8 cellular contexts compared by ENCODE assay signal in the genomic region with DNA sequence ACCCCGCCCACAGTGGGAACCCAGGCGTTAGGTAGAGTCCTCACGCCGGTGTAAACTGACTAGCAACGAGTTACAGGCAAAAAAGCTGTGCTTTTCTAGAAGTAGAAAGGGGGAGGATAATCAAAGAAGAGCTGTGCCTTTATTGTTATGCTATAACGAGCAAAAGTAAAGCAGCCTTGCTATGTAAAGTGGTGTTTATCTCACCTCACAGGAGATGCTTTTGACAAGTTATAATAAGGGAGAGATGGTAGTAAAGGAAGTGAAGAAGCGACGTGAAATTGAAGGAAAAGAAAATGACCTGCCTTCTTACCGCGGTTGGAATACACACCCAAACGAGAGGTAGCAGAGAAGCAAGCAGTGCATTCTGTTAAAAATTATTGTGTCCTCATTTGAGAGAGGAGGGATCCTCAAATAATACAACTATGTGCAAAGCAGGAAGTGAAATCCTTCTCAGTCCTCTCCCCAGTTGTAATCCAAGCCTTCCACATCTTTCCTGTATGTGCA. TPM values are rescaled to one million over a fixed set of nuclear protein-coding genes. Genes with fewer than 3 reads are reported as not detected.
A peak's percentile ranks its signal among the peaks of the same experiment; 100 is the strongest.
DNase-seq lines count a peak whose midpoint lies in the region; ATAC-seq, FAIRE-seq and TF ChIP-seq lines count a peak whose summit lies in the region.

No MANE protein-coding gene starts in this region.

- peaks cover 0 to 30% (median 0%) of the 10 kb centered on the region in 11 experiments; a peak in 4 of 22 replicates for H4K20me1 ChIP-seq in BLaER1 treated with 17β-estradiol and CSF1 and Interleukin-3, amounts not matched to agents 10 nM and 100 nM
- H4K20me1 ChIP-seq in OCI-LY7 (ENCODE audit: insufficient read depth, low read length) (peaks cover 6% of the 10 kb centered on the region), H1 (replicated peaks in 1 of 2; ENCODE audit: control insufficient read depth in 1 of 2, insufficient read depth in 2 of 2, low read length in 2 of 2) (no peaks in the 10 kb centered on the region)

- H3K27me3 ChIP-seq in BLaER1 treated with 17β-estradiol and CSF1 and Interleukin-3, amounts not matched to agents 10 nM and 100 nM = no peaks in the 10 kb centered on the region
- H3K27me3 ChIP-seq in H1 (replicated peaks in 1 of 4; ENCODE audit: control insufficient read depth in 3 of 4, extremely low read depth in 1 of 4, insufficient read depth in 3 of 4, low read length in 3 of 4) = no peaks in the 10 kb centered on the region
- H3K27me3 ChIP-seq in neutrophil = no peaks in the 10 kb centered on the region

- peaks cover 0 to 9% (median 0%) of the 10 kb centered on the region in 11 experiments; a peak in 4 of 22 replicates for H3K9me3 ChIP-seq in BLaER1 treated with 17β-estradiol and CSF1 and Interleukin-3, amounts not matched to agents 10 nM and 100 nM (replicated peaks in 1 of 11)
- no peaks in the 10 kb centered on the region for H3K9me3 ChIP-seq in OCI-LY7 (ENCODE audit: low read length)
- H3K9me3 ChIP-seq in H1 (ENCODE audit: insufficient read depth in 2 of 2, low read depth in 1 of 2, low read length in 1 of 2) = no peaks in the 10 kb centered on the region
- no peaks in the 10 kb centered on the region for H3K9me3 ChIP-seq in neutrophil

- no peak overlapping the region for H4K5ac ChIP-seq in H1 (ENCODE audit: insufficient read length, low read depth, low read length)

- POLR2A ChIA-PET in OCI-LY7 (lab: Charles Lee) = interaction anchor here (0.6 to 1.5 kb wide), 8 partner anchors 18 to 147 kb away, joined by 3 to 6 read pairs (median 3); no protein-coding TSS in a partner anchor
- POLR2A ChIA-PET in H1 (lab: Charles Lee; ENCODE audit: partially characterized antibody) = interaction anchor here (0.6 to 1.7 kb wide), 6 partner anchors 8 to 1051 kb away, joined by 3 to 11 read pairs (median 3); no protein-coding TSS in a partner anchor

- peak overlapping the region; percentile 67 to 91 (median 84) for H3K4me3 ChIP-seq in BLaER1 treated with 17β-estradiol and CSF1 and Interleukin-3, amounts not matched to agents 10 nM and 100 nM
- H3K4me3 ChIP-seq in OCI-LY7 (ENCODE audit: low read depth, low read length, poor library complexity, severe bottlenecking) = peak overlapping the region; percentile 85
- H3K4me3 ChIP-seq in H1 (ENCODE audit: extremely low read depth in 1 of 4, insufficient read depth in 2 of 4, low read depth in 3 of 4, low read length in 4 of 4) = peak overlapping the region; percentile 89 to 97 (median 94)
- peak overlapping the region; percentile 75 to 90 for H3K4me3 ChIP-seq in neutrophil (ENCODE audit: low read depth in 1 of 2, low read length in 1 of 2)

- peaks cover 18 to 53% (median 42%) of the 10 kb centered on the region in 10 experiments for H3K4me1 ChIP-seq in BLaER1 treated with 17β-estradiol and CSF1 and Interleukin-3, amounts not matched to agents 10 nM and 100 nM
- H3K4me1 ChIP-seq in OCI-LY7 (ENCODE audit: insufficient read depth, low read length, poor library complexity, severe bottlenecking) (peaks cover 35% of the 10 kb centered on the region), H1 (replicated peaks in 1 of 4; ENCODE audit: control insufficient read depth in 3 of 4, insufficient read depth in 4 of 4, low read length in 3 of 4) (no peaks in the 10 kb centered on the region; a peak in 1 of 7 replicates), neutrophil (ENCODE audit: control insufficient read depth in 1 of 2, insufficient read depth in 1 of 2, low read depth in 1 of 2, low read length in 1 of 2) (peaks cover 62 to 67% of the 10 kb centered on the region in 2 experiments)

- no peak overlapping the region for H3K56ac ChIP-seq in H1 (replicated peaks; ENCODE audit: insufficient read length, low read depth, low read length)

- H2BK5ac ChIP-seq in H1 (ENCODE audit: low read depth, low read length) = peak overlapping the region; percentile 92; the same call in 1 of the 2 replicates

- intact Hi-C loops in OCI-LY7 (cut with micrococcal nuclease; ENCODE audit: unreplicated experiment) = loop anchor here (2.0 to 10.0 kb wide), 4 partner anchors 22 to 456 kb away; no protein-coding TSS in a partner anchor

- DNase-seq in OCI-LY7 (ENCODE audit: low spot score) (peak; percentile 63), H1 (ENCODE audit: low read depth in 1 of 2, low spot score in 2 of 2) (no peak), glomerular visceral epithelial cell (ENCODE audit: extremely low spot score) (no peak), NCI-H1694 (lab: John Stamatoyannopoulos, UW) (no peak)

- TF ChIP-seq POLR2A in H1 (IDR thresholded peaks at IDR 0.05; ENCODE audit: control extremely low read depth in 1 of 2, low read depth in 2 of 2, low read length in 2 of 2) = no peak

- peaks cover 7% of the 10 kb centered on the region; the same call in 1 of the 2 replicates for H3K23me2 ChIP-seq in H1 (ENCODE audit: low read depth, low read length)

- H3K23ac ChIP-seq in H1 (ENCODE audit: insufficient read length) = no peak overlapping the region

- no peak overlapping the region for H4K91ac ChIP-seq in H1 (replicated peaks; ENCODE audit: insufficient read length, low read length)

- H3K9me2 ChIP-seq in OCI-LY7 (ENCODE audit: insufficient read depth, low read length) = no peaks in the 10 kb centered on the region

- H2BK12ac ChIP-seq in H1 (ENCODE audit: low read depth, low read length) = no peak overlapping the region

- no TSS peak for BruUV-seq in OCI-LY7 (replicated peaks; lab: Mats Ljungman, UMichigan)

- H2AFZ ChIP-seq in OCI-LY7 (ENCODE audit: low read length) = peak overlapping the region; percentile 81
- H2AFZ ChIP-seq in H1 (ENCODE audit: low read length) = peak overlapping the region; percentile 85; the same call in 1 of the 2 replicates

- no peak overlapping the region for H2BK120ac ChIP-seq in H1 (replicated peaks; ENCODE audit: low read depth, low read length)

- no peak overlapping the region; the same call in 1 of the 2 replicates for H4K8ac ChIP-seq in H1 (ENCODE audit: extremely low read depth, insufficient read depth, low read length)

- H3K79me1 ChIP-seq in H1 (ENCODE audit: low read depth, low read length) = no peaks in the 10 kb centered on the region

- peak overlapping the region; percentile 93 to 99 (median 99) for H3K27ac ChIP-seq in BLaER1 treated with 17β-estradiol and CSF1 and Interleukin-3, amounts not matched to agents 10 nM and 100 nM
- H3K27ac ChIP-seq in OCI-LY7 (ENCODE audit: low read depth, low read length, poor library complexity, severe bottlenecking) = peak overlapping the region; percentile 91
- H3K27ac ChIP-seq in H1 (ENCODE audit: low read depth, low read length) = no peak overlapping the region
- H3K27ac ChIP-seq in neutrophil = peak overlapping the region; percentile 99

- H3K79me2 ChIP-seq in OCI-LY7 (ENCODE audit: insufficient read depth, low read depth, low read length) (peaks cover 30% of the 10 kb centered on the region), H1 (ENCODE audit: control insufficient read depth in 1 of 2, insufficient read depth in 2 of 2, low read length in 2 of 2) (peaks cover 0 to 23% of the 10 kb centered on the region in 2 experiments; a peak in 2 of 4 replicates)

- no peak for TF ChIP-seq RAD21 in H1 (IDR thresholded peaks at IDR 0.05 in 1 of 2, conservative IDR thresholded peaks at IDR 0.05 in 1 of 2; ENCODE audit: low read depth in 2 of 2, low read length in 2 of 2)

- peak; percentile 35 for ATAC-seq in GM19438 (IDR thresholded peaks at IDR 0.05; ENCODE audit: low read depth, unreplicated experiment)
- ATAC-seq in GM19463 (IDR thresholded peaks at IDR 0.05; ENCODE audit: unreplicated experiment) = no peak

- no peak for FAIRE-seq in H1 (lab: Jason Lieb, UNC)

- no peak for TF ChIP-seq EP300 in H1 (IDR thresholded peaks at IDR 0.05; ENCODE audit: borderline replicate concordance in 1 of 2, low read depth in 2 of 2, low read length in 2 of 2)

- H2AK5ac ChIP-seq in H1 (ENCODE audit: low read depth, low read length) = no peak overlapping the region

- H3K9ac ChIP-seq in BLaER1 treated with 17β-estradiol and CSF1 and Interleukin-3, amounts not matched to agents 10 nM and 100 nM = peak overlapping the region; percentile 93 to 99 (median 99)
- peak overlapping the region; percentile 52 to 86 (median 74); a peak in 4 of 7 replicates for H3K9ac ChIP-seq in H1 (replicated peaks in 1 of 4; ENCODE audit: extremely low read depth in 1 of 4, low read depth in 3 of 4, low read length in 3 of 4)

- no peak overlapping the region for H2BK15ac ChIP-seq in H1 (ENCODE audit: low read length)

- H3K14ac ChIP-seq in H1 (ENCODE audit: insufficient read length) = no peak overlapping the region

- 5 to 100% methylated on average over 2 to 11 of the region's 11 CpGs for WGBS in H1 (ENCODE audit: extremely low coverage in 1 of 2, insufficient coverage in 1 of 2, insufficient read length in 1 of 2, insufficient replicate concordance in 2 of 2, low coverage in 1 of 2, low lambda C conversion rate in 2 of 2, missing lambda C conversion rate in 1 of 2), 2 experiments

- TF ChIP-seq CTCF in OCI-LY7 (conservative IDR thresholded peaks at IDR 0.05; ENCODE audit: low read length) = no peak
- TF ChIP-seq CTCF in H1 (IDR thresholded peaks at IDR 0.05; ENCODE audit: control extremely low read depth in 1 of 3, insufficient read depth in 1 of 3, low read depth in 1 of 3, low read length in 3 of 3) = no peak
- TF ChIP-seq CTCF in neutrophil (IDR thresholded peaks at IDR 0.05) = no peak

- no peak overlapping the region for H3K18ac ChIP-seq in H1 (ENCODE audit: extremely low read depth, low read length)

- H3K4ac ChIP-seq in H1 (replicated peaks; ENCODE audit: insufficient read length, low read depth, low read length) = no peak overlapping the region

- peak overlapping the region; percentile 60 to 86 (median 72) for H3K4me2 ChIP-seq in BLaER1 treated with 17β-estradiol and CSF1 and Interleukin-3, amounts not matched to agents 10 nM and 100 nM
- H3K4me2 ChIP-seq in OCI-LY7 (ENCODE audit: low read length) = peak overlapping the region; percentile 82
- H3K4me2 ChIP-seq in H1 (ENCODE audit: insufficient read depth in 1 of 2, low read depth in 2 of 2, low read length in 2 of 2) = peak overlapping the region; percentile 71 to 93

- CTCF ChIA-PET in OCI-LY7 (lab: Charles Lee; ENCODE audit: unreplicated experiment) = no interaction called here
- CTCF ChIA-PET in H1 (lab: Charles Lee; ENCODE audit: partially characterized antibody) = no interaction called here

- H3K36me3 ChIP-seq in BLaER1 treated with 17β-estradiol and CSF1 and Interleukin-3, amounts not matched to agents 10 nM and 100 nM = peaks cover 25 to 44% (median 29%) of the 10 kb centered on the region in 11 experiments; a peak in 21 of 22 replicates
- H3K36me3 ChIP-seq in OCI-LY7 (ENCODE audit: insufficient read depth, low read length) = peaks cover 22% of the 10 kb centered on the region
- H3K36me3 ChIP-seq in H1 (ENCODE audit: control insufficient read depth in 2 of 4, insufficient read depth in 4 of 4, low read length in 3 of 4) = peaks cover 0 to 3% (median 1%) of the 10 kb centered on the region in 4 experiments; a peak in 5 of 8 replicates
- peaks cover 17% of the 10 kb centered on the region for H3K36me3 ChIP-seq in neutrophil

- no peak overlapping the region for H2BK20ac ChIP-seq in H1 (ENCODE audit: low read length)

RNA-seq across cellular contexts. Expression of a gene that starts 0.9 kb away (rescaled TPM):
- total RNA-seq in OCI-LY7 (2014; rRNA removed; shearing (Covaris generic)) = 43.4 and 52.6 TPM in 2 replicates
- 64.9 and 78.0 TPM in 2 replicates for total RNA-seq in OCI-LY7 (2022)
- 19.7 and 26.1 TPM in 2 replicates for total RNA-seq in H1 (2021; fragmentation: NEBNext Ultra II Directional; extraction: Animal tissue kit (Norgen Biotek cat#: 25700))
- 3.4 and 7.0 TPM in 2 replicates for polyA plus RNA-seq in H1 (2011; rRNA removed)
- 8.7 TPM for polyA plus RNA-seq in H1 (2011; cell fraction: cytosol; rRNA removed)
- polyA plus RNA-seq in H1 (2011; cell fraction: nucleus; rRNA removed) = 7.3 TPM
- 15.4 to 28.5 TPM (median 18.7 TPM) in 4 replicates for polyA plus RNA-seq in H1 (2012, experiment 1 of 2)
- polyA plus RNA-seq in H1 (2012, experiment 2 of 2) = 7.3 TPM
- polyA plus RNA-seq in H1 (2013, experiment 1 of 2) = 16.8 TPM
- 16.1 TPM for polyA plus RNA-seq in H1 (2013, experiment 2 of 2)
- polyA minus RNA-seq in H1 (2011; rRNA and poly(A)+ RNA removed) = 7.3 and 9.2 TPM in 2 replicates
- polyA minus RNA-seq in H1 (2011; cell fraction: cytosol; rRNA and poly(A)+ RNA removed) = 7.3 TPM
- 55.5 TPM for polyA minus RNA-seq in H1 (2011; cell fraction: nucleus; rRNA and poly(A)+ RNA removed)
